ENCODE assay signal across 1 cellular context in the genomic region with DNA sequence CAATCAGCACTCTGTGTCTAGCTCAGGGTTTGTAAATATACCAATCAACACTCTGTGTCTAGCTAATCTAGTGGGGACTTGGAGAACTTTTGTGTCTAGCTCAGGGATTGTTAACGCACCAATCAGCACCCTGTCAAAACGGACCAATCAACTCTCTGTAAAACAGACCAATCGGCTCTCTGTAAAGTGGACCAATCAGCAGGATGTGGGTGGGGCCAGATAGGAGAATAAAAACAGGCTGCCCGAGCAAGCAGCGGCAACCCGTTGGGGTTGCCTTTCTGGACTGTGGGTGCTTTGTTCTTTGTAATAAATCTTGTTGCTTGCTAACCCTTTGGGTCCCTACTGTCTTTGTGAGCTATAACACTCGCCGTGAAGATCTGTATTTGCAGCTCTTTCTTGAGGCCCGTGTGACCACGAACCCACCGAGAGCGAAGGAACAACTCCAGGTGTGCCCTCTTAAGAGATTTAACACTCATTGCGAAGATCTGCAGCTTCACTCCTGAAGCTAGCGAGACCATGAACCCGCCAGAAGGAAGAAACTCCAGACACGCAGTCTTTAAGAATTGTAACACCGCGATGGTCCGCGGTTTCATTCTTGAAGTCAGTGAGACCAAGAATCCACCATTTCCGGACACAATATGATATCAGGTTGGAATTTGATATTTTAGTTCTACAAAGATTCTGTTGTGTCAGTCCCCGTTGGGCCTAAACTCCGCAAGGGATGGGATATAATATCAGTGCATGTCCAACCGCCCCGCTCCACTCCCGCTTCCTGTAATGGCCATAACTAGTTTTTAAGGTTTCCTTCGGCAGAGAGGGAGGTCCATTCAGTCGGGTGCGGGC.
TF ChIP-seq lines count a peak whose summit lies in the region.

No MANE protein-coding gene starts in this region.

TF ChIP-seq in endothelial cell of umbilical vein, 7 proteins besides CTCF, POLR2A, EP300 and RAD21:
- TF ChIP-seq FOS (IDR thresholded peaks at IDR 0.05; ENCODE audit: borderline replicate concordance, insufficient read depth, low read length): no peak
- TF ChIP-seq, protein P1, sequence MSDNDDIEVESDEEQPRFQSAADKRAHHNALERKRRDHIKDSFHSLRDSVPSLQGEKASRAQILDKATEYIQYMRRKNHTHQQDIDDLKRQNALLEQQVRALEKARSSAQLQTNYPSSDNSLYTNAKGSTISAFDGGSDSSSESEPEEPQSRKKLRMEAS (IDR thresholded peaks at IDR 0.05; ENCODE audit: insufficient read depth, insufficient read length): no peak
- no peak for TF ChIP-seq MYC (IDR thresholded peaks at IDR 0.05; ENCODE audit: low read depth, low read length)
- no peak for TF ChIP-seq JUN (IDR thresholded peaks at IDR 0.05; ENCODE audit: borderline replicate concordance, insufficient read depth, insufficient read length, low read depth)
- TF ChIP-seq EZH2 (IDR thresholded peaks at IDR 0.05; ENCODE audit: borderline replicate concordance, low read depth, low read length, severe bottlenecking): no peak
- no peak for TF ChIP-seq POLR2AphosphoS5 (IDR thresholded peaks at IDR 0.05; ENCODE audit: insufficient read depth, low read depth, low read length)
- TF ChIP-seq GATA2 (IDR thresholded peaks at IDR 0.05; ENCODE audit: insufficient read depth, insufficient read length, low read depth, low read length): no peak
TF ChIP-seq in endothelial cell of umbilical vein: peak in this region for 0.
